Comparison of ENCODE assay signal across 19 cellular contexts in the genomic region with DNA sequence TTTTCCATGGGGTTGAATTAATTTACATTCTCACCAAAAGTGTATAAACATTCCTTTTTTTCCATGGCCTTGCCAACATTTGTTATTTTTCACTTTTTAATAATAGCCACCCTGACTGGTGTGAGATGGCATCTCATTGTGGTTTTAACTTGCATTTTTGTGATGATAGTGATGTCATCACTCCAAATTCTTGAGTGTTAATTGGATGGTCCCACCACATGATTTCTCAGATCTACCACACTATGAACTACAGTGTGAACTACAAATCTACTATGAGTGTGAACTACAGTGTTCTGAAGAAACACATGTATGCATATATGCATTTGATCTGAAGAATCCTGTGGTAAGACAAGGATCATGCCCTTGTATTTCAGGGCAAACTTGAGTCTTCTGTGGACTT.
"Had no signal": no experiment of that assay in that cellular context is flagged by ENCODE, and none has a peak within 500 bp of the region (broad histone marks: within the 10 kb centered on the region; RNA-seq: fewer than 3 reads in every experiment).

No MANE protein-coding gene starts in this region.

- ATAC-seq: activated CD4-positive, CD25-positive, alpha-beta regulatory T cell treated with anti-CD3 and anti-CD28 coated beads, Interleukin-2, amount 50 U/mL, for 24 hours; activated naive CD8-positive, alpha-beta T cell treated with anti-CD3 and anti-CD28 coated beads, Interleukin-2, amount 50 U/mL, for 24 hours; activated T-cell treated with anti-CD3 and anti-CD28 coated beads, Interleukin-2, amount 50 U/mL, for 4 hours; effector memory CD8-positive, alpha-beta T cell; lower lobe of right lung had no signal

- DNase-seq: activated CD4-positive, alpha-beta T cell treated with anti-CD3 and anti-CD28 coated beads, Interleukin-2, amount 10 ng/mL, durations not matched to agents 7 days and 5 days; activated CD8-positive, alpha-beta memory T cell treated with anti-CD3 and anti-CD28 coated beads, Interleukin-2, amount 50 U/mL, for 4 hours; activated naive CD4-positive, alpha-beta T cell treated with anti-CD3 and anti-CD28 coated beads for 36 hours; activated naive CD8-positive, alpha-beta T cell treated with anti-CD3 and anti-CD28 coated beads, Interleukin-2, amount 50 U/mL, for 24 hours; activated T-cell treated with anti-CD3 and anti-CD28 coated beads, Interleukin-2, amount 50 U/mL, for 4 hours; aorta; effector memory CD8-positive, alpha-beta T cell; esophagus squamous epithelium; foreskin fibroblast; islet precursor cell; lower lobe of right lung; T1000; uterus had no signal

- H3K4me1 ChIP-seq: esophagus squamous epithelium, lower lobe of right lung, prostate gland, right atrium auricular region, tibial nerve, uterus had no signal

- H3K27me3 ChIP-seq: esophagus squamous epithelium, hepatocyte, right atrium auricular region, tibial nerve, uterus had no signal

- H3K4me2 ChIP-seq: hepatocyte had no signal

- H3K36me3 ChIP-seq: esophagus squamous epithelium, lower lobe of right lung, prostate gland, right atrium auricular region, tibial nerve, uterus had no signal

- H3K79me2 ChIP-seq: hepatocyte had no signal

- H3K27ac ChIP-seq: esophagus squamous epithelium, hepatocyte, lower lobe of right lung, prostate gland, right atrium auricular region, skin epidermis, tibial nerve, uterus had no signal

- H3K9me3 ChIP-seq: esophagus squamous epithelium, prostate gland, uterus had no signal

- H2AFZ ChIP-seq: hepatocyte had no signal

- H3K4me3 ChIP-seq: esophagus squamous epithelium, hepatocyte, lower lobe of right lung, prostate gland, right atrium auricular region, skin epidermis, tibial nerve, uterus had no signal
